Comparison of ENCODE assay signal across 8 cellular contexts in genomic region chr16:68538880-68539701, GRCh38. TPM values are rescaled to one million over a fixed set of nuclear protein-coding genes. Genes with fewer than 3 reads are reported as not detected.
DNase-seq lines count a peak whose midpoint lies in the region; ATAC-seq, FAIRE-seq and TF ChIP-seq lines count a peak whose summit lies in the region.

ZFP90 (plus strand) TSS chr16:68539291; CDS start chr16:68539793, 502 bp downstream.

- H4K20me1 ChIP-seq in keratinocyte (ENCODE audit: control insufficient read depth, extremely low read depth, insufficient read depth, low read length) = no peaks in the 10 kb centered on the region

- no peaks in the 10 kb centered on the region for H3K79me2 ChIP-seq in keratinocyte (ENCODE audit: control insufficient read depth, insufficient read depth, low read length)

- H3K27ac ChIP-seq in keratinocyte (ENCODE audit: control insufficient read depth, insufficient read depth, low read length) = peak within 1 kb of the TSS; percentile 56

- H3K27me3 ChIP-seq in keratinocyte (ENCODE audit: control insufficient read depth, extremely low read depth, insufficient read depth, low read length) = no peaks in the 10 kb centered on the region

- DNase-seq in ACHN (peak; percentile 91), NCI-H2227 treated with DMSO at 0.1 percent for 48 hours (lab: John Stamatoyannopoulos, UW) (peak; percentile 84), keratinocyte (ENCODE audit: low read depth, low spot score) (no peak)
- DNase-seq in activated CD4-positive, CD25-positive, alpha-beta regulatory T cell (lab: John Stamatoyannopoulos, UW) = peak; percentile 68 to 73 (median 70)
- peak; percentile 64 to 72 for DNase-seq in central memory CD8-positive, alpha-beta T cell (ENCODE audit: low spot score in 2 of 2)
- peak; percentile 67 to 84 (median 77) for DNase-seq in stimulated activated CD4-positive, alpha-beta T cell treated with anti-CD3 and anti-CD28 coated beads, Interleukin-12 subunit alpha, Interleukin-12 subunit beta, amount 100 ng/mL, for 48 hours (ENCODE audit: low read depth in 2 of 3, low spot score in 1 of 3)

- H3K4me1 ChIP-seq in keratinocyte (ENCODE audit: control insufficient read depth, extremely low read depth, insufficient read depth, low read length) = peaks cover 4% of the 10 kb centered on the region

- H3K9me3 Mint-ChIP-seq in central memory CD8-positive, alpha-beta T cell = no peaks in the 10 kb centered on the region

- H3K4me2 ChIP-seq in keratinocyte (ENCODE audit: control insufficient read depth, extremely low read depth, insufficient read depth, low read depth, low read length) = peak within 1 kb of the TSS; percentile 89

- dilution Hi-C loops in keratinocyte (cut with MboI; ENCODE audit: extremely low pct_ligation_motif_present, low sequenced_read_pairs) = no loop called here

- H3K27ac Mint-ChIP-seq in central memory CD8-positive, alpha-beta T cell (ENCODE audit: low read depth) = peak within 1 kb of the TSS; percentile 95

- in situ Hi-C loops in ACHN (cut with HindIII; ENCODE audit: low pct_ligation_motif_present, low pct_unique_long_range_greater_than_20kb, low sequenced_read_pairs) = no loop called here

- peaks cover 3% of the 10 kb centered on the region in 2 experiments for H3K36me3 ChIP-seq in keratinocyte (ENCODE audit: control insufficient read depth in 2 of 2, extremely low read depth in 1 of 2, insufficient read depth in 2 of 2, low read length in 2 of 2)

- peaks cover 16% of the 10 kb centered on the region for H3K36me3 Mint-ChIP-seq in central memory CD8-positive, alpha-beta T cell (ENCODE audit: insufficient read depth)

- no peak for FAIRE-seq in keratinocyte (lab: Jason Lieb, UNC)

- H3K4me1 Mint-ChIP-seq in central memory CD8-positive, alpha-beta T cell = peaks cover 28% of the 10 kb centered on the region

- peak within 1 kb of the TSS; percentile 77 for H3K9ac ChIP-seq in keratinocyte (ENCODE audit: control insufficient read depth, extremely low read depth, insufficient read depth, low read length)

- no peaks in the 10 kb centered on the region for H3K9me3 ChIP-seq in keratinocyte (ENCODE audit: control insufficient read depth, low read depth, low read length)

- ATAC-seq in GM18870 (IDR thresholded peaks at IDR 0.05; ENCODE audit: unreplicated experiment) (peak; percentile 53), HG03135 (IDR thresholded peaks at IDR 0.05; ENCODE audit: unreplicated experiment) (peak; percentile 85)
- peak; percentile 89 for ATAC-seq in central memory CD8-positive, alpha-beta T cell (replicated peaks; ENCODE audit: extremely low read depth, poor library complexity, severe bottlenecking)

- peak within 1 kb of the TSS; percentile 100 for H2AFZ ChIP-seq in keratinocyte (ENCODE audit: control insufficient read depth, low read length)

- H3K4me3 Mint-ChIP-seq in central memory CD8-positive, alpha-beta T cell = peak within 1 kb of the TSS; percentile 94

- H3K9me1 ChIP-seq in keratinocyte (ENCODE audit: control insufficient read depth, extremely low read depth, insufficient read depth, low read length) = no peaks in the 10 kb centered on the region

- TF ChIP-seq CTCF in keratinocyte (optimal IDR thresholded peaks at IDR 0.05 in 1 of 3, IDR thresholded peaks at IDR 0.05 in 1 of 3, conservative IDR thresholded peaks at IDR 0.05 in 1 of 3; ENCODE audit: extremely low read depth in 1 of 3, insufficient read depth in 2 of 3, low read length in 3 of 3) = no peak

- no peaks in the 10 kb centered on the region for H3K27me3 Mint-ChIP-seq in central memory CD8-positive, alpha-beta T cell

- H3K4me3 ChIP-seq in keratinocyte (ENCODE audit: control insufficient read depth in 2 of 3, extremely low read depth in 1 of 3, insufficient read depth in 2 of 3, low read depth in 1 of 3, low read length in 3 of 3) = peak within 1 kb of the TSS; percentile 72 to 77 (median 73)

RNA-seq across cellular contexts. Expression of gene ZFP90, which starts in this region (rescaled TPM):
- polyA plus RNA-seq in keratinocyte = 11.3 to 16.9 TPM (median 15.3 TPM) in 3 replicates
- polyA plus RNA-seq in keratinocyte (2011; ENCODE audit: low read depth) = 4.3 TPM
- 8.4 and 12.2 TPM in 2 replicates for polyA plus RNA-seq in keratinocyte (2011; cell fraction: cytosol; rRNA removed)
- 20.5 and 21.5 TPM in 2 replicates for polyA plus RNA-seq in keratinocyte (2011; cell fraction: nucleus; rRNA removed)
- 9.3 and 9.8 TPM in 2 replicates for polyA plus RNA-seq in keratinocyte (2012; ENCODE audit: low replicate concordance)
- polyA minus RNA-seq in keratinocyte = 6.6 to 16.5 TPM (median 16.4 TPM) in 3 replicates
- 12.3 TPM for polyA minus RNA-seq in keratinocyte (2011; cell fraction: cytosol; rRNA and poly(A)+ RNA removed)
- polyA minus RNA-seq in keratinocyte (2011; cell fraction: nucleus; rRNA and poly(A)+ RNA removed) = 9.5 and 15.7 TPM in 2 replicates
